9 cellular contexts compared by ENCODE assay signal in genomic region chr20:20655883-20656282, GRCh38.
"Had no signal": no experiment of that assay in that cellular context is flagged by ENCODE, and none has a peak within 500 bp of the region (broad histone marks: within the 10 kb centered on the region; RNA-seq: fewer than 3 reads in every experiment).

No MANE protein-coding gene starts in this region.

- DNase-seq: GM23248, GOT3, H7, H9, HCEC 1CT, HFFc6 had no signal

- H3K27ac ChIP-seq: GM23248 had no signal

- H3K4me3 Mint-ChIP-seq: GM23338, H9, HFFc6 had no signal

- ATAC-seq: HCT116 had no signal

- H3K4me3 ChIP-seq: GM23248, GM23338, HAP-1 had no signal

- H3K27ac Mint-ChIP-seq: HFFc6 had no signal

- H3K36me3 ChIP-seq: HAP-1 had no signal

- H2AFZ ChIP-seq: GM23248, GM23338 had no signal

- H3K4me2 ChIP-seq: GM23338 had no signal

- H3K9me3 Mint-ChIP-seq: GM23338, H9, HFFc6 had no signal

- H3K9me3 ChIP-seq: HAP-1 had no signal

- H3K9ac ChIP-seq: GM23248 had no signal
